ENCODE assay signal across 8 cellular contexts in the genomic region with DNA sequence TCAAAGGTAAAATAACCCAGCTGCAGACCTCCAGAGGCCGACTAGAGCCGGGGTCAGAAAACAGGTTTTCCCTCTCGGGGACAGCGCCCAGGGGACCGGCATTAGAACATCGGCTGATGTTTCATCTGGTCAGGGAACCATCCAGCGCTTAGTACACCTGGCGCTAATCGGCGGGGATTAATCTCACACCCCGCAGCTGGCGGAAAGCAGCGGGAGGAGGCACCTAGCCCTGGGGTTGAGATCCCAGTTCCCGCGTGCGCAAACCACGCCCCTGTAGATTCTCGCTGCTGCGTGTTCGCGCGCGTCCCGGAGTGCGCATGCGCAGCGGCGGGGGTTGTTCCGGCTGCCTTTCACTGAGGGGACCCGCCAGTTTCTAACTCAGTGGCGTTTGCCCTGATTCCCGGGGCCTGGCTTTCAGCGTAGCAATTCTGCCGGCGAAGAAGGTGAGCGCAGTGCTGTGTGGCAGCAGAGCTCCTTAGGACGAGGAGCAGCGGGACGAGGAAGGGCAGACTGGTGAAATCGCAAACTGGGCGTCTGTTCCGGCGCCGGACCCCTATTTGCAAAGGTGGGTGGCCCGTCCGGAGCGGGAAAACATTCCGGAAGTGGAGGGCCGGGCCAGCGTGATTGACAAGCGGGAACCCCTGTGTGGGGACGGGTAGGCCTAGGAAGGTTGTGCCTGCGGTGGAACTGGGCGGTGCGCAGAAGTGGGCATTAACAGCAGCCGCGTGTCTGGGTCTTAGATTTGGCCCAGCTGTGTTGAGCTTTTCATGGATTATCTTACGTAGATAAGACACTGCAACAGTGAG. TPM values are rescaled to one million over a fixed set of nuclear protein-coding genes. Genes with fewer than 3 reads are reported as not detected.
DNase-seq lines count a peak whose midpoint lies in the region; ATAC-seq lines count a peak whose summit lies in the region.
"Not testable (repeated sequence)": the region's sequence is repeated elsewhere in the genome, so short reads cannot be mapped to it uniquely, and the experiment has no call there.

A gene (plus strand): TSS at position 334 of the 806 bp plus-strand sequence. CDS start 4,534 bp downstream, outside the sequence.

- not testable (repeated sequence) for H3K36me3 ChIP-seq in endocrine pancreas (ENCODE audit: control insufficient read depth, insufficient read depth, low read length); mesodermal cell (ENCODE audit: control insufficient read depth, insufficient read depth, low read length)

- H3K9me3 ChIP-seq in endocrine pancreas (ENCODE audit: control insufficient read depth, low read length); mesodermal cell (ENCODE audit: control insufficient read depth, low read length): not testable (repeated sequence)

- not testable (repeated sequence) for H3K4me1 ChIP-seq in endocrine pancreas (ENCODE audit: control insufficient read depth, insufficient read depth, low read length); mesodermal cell (ENCODE audit: control insufficient read depth, insufficient read depth, low read length, poor library complexity, severe bottlenecking)

- WGBS in mesodermal cell (ENCODE audit: insufficient coverage in 2 of 2), 2 experiments, result 0 to 1% methylated on average over 54 of the region's 58 CpGs

- DNase-seq in COLO829 (ENCODE audit: low spot score) (peak; percentile 76), HT1080 (ENCODE audit: low read depth) (peak; percentile 93), NOMO-1 treated with DMSO at 0.1 percent for 48 hours (lab: John Stamatoyannopoulos, UW; ENCODE audit: unreplicated experiment) (peak; percentile 84)
- peak; percentile 86 to 88 for DNase-seq in activated CD8-positive, alpha-beta memory T cell treated with anti-CD3 and anti-CD28 coated beads for 4 hours (ENCODE audit: low read depth in 2 of 2)
- DNase-seq in stimulated activated CD8-positive, alpha-beta memory T cell treated with anti-CD3 and anti-CD28 coated beads, Interleukin-15, amount 100 ng/mL, for 24 hours (ENCODE audit: low read depth), result peak; percentile 89

- H3K27ac ChIP-seq in mesodermal cell (ENCODE audit: low read depth, low read length, severe bottlenecking), result peak within 1 kb of the TSS; percentile 84

- peak; percentile 89 for ATAC-seq in GM21367 (IDR thresholded peaks at IDR 0.05; ENCODE audit: unreplicated experiment)

- not testable (repeated sequence) for H3K27me3 ChIP-seq in endocrine pancreas (ENCODE audit: control insufficient read depth, insufficient read depth, low read length)

- H3K4me3 ChIP-seq in endocrine pancreas (ENCODE audit: control insufficient read depth, insufficient read depth, low read length) (peak within 1 kb of the TSS; percentile 72), mesodermal cell (ENCODE audit: extremely low read depth, insufficient read depth, low read length, poor library complexity, severe bottlenecking) (peak within 1 kb of the TSS; percentile 44)

- H3K9ac ChIP-seq in endocrine pancreas (ENCODE audit: control insufficient read depth, insufficient read depth, low read length), result peak within 1 kb of the TSS; percentile 51

RNA-seq across cellular contexts. Expression of the gene that starts here (rescaled TPM):
- 38.2 and 41.1 TPM in 2 replicates for total RNA-seq in HT1080 (2014; rRNA removed; shearing (Covaris generic))
- polyA plus RNA-seq in HT1080 (2015; cell fraction: cytosol; rRNA removed), result 19.0 and 20.6 TPM in 2 replicates
- polyA plus RNA-seq in HT1080 (2015; cell fraction: nucleus; rRNA removed), result 186 and 190 TPM in 2 replicates
- 29.0 TPM for polyA plus RNA-seq in mesodermal cell (2013, experiment 1 of 2)
- polyA plus RNA-seq in mesodermal cell (2013, experiment 2 of 2), result 21.4 TPM

Comparison
In these comparisons a context has a peak if more than half of its experiments do, and no peak if none do; other contexts are left out.
1. Peak in every context shown above with its lines: DNase-seq, ATAC-seq, H3K4me3 ChIP-seq and H3K27ac ChIP-seq.